8 cellular contexts compared by ENCODE assay signal in the genomic region with DNA sequence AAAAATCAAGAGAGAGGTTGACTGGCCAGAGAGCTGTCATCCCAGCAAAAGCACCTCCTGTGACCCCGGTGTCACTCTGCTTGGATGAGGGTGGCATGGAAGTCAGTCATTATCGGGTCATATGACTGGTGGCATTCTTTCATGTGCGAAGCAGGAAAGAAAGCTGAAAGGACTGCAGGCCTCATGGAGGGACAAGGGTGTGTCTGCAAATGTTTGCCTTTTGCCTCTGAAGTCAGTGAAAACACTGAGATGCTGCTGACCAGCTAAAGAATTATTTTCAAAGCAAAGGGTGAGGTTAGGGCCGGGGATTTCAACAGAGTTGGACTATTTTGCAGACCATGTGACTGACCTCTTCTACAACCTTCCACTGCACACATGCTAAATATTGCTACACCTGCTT.
A peak's percentile ranks its signal among the peaks of the same experiment; 100 is the strongest.
DNase-seq lines count a peak whose midpoint lies in the region; ATAC-seq and TF ChIP-seq lines count a peak whose summit lies in the region.

No MANE protein-coding gene starts in this region.

- no peak overlapping the region for H2BK5ac ChIP-seq in mesendoderm (ENCODE audit: low read length)

- no peak overlapping the region for H4K5ac ChIP-seq in mesendoderm (ENCODE audit: low read length)

- ATAC-seq in HG03097 (IDR thresholded peaks at IDR 0.05; ENCODE audit: low FRiP score, unreplicated experiment) (no peak), HG02588 (IDR thresholded peaks at IDR 0.05; ENCODE audit: unreplicated experiment) (no peak), HG02798 (IDR thresholded peaks at IDR 0.05; ENCODE audit: poor library complexity, unreplicated experiment) (no peak), GM19324 (IDR thresholded peaks at IDR 0.05; ENCODE audit: low FRiP score, unreplicated experiment) (no peak)

- intact Hi-C loops in colonic mucosa (cut with DNase I): no loop called here

- H2AK5ac ChIP-seq in mesendoderm (ENCODE audit: low read length): no peak overlapping the region

- TF ChIP-seq CTCF in colonic mucosa (IDR thresholded peaks at IDR 0.05): no peak

- no peak overlapping the region for H2BK120ac ChIP-seq in mesendoderm (ENCODE audit: low read depth, low read length)

- no peak overlapping the region for H3K9ac ChIP-seq in colonic mucosa (ENCODE audit: low read depth in 2 of 2, low read length in 2 of 2)
- H3K9ac ChIP-seq in mesendoderm (ENCODE audit: low read length): no peak overlapping the region

- H3K56ac ChIP-seq in mesendoderm (ENCODE audit: low read length): no peak overlapping the region

- H2BK15ac ChIP-seq in mesendoderm (replicated peaks; ENCODE audit: low read depth): peak overlapping the region; percentile 4

- DNase-seq in AG20443 (ENCODE audit: low spot score): peak; percentile 15
- peak; percentile 44 for DNase-seq in colonic mucosa
- DNase-seq in mesendoderm: no peak

- H3K36me3 ChIP-seq in colonic mucosa: no peaks in the 10 kb centered on the region
- H3K36me3 ChIP-seq in mesendoderm (ENCODE audit: control insufficient read depth, insufficient read depth, low read length): no peaks in the 10 kb centered on the region

- H3K27me3 ChIP-seq in colonic mucosa (no peaks in the 10 kb centered on the region), mesendoderm (ENCODE audit: insufficient read depth, low read length, poor library complexity) (no peaks in the 10 kb centered on the region)

- no peaks in the 10 kb centered on the region for H3K9me3 ChIP-seq in colonic mucosa

- peak overlapping the region; percentile 53 for H3K18ac ChIP-seq in mesendoderm (ENCODE audit: low read length)

- H3K27ac ChIP-seq in colonic mucosa (no peak overlapping the region), mesendoderm (ENCODE audit: low read depth, low read length) (no peak overlapping the region)

- no peaks in the 10 kb centered on the region for H3K79me1 ChIP-seq in mesendoderm (ENCODE audit: low read length)

- H3K4me3 ChIP-seq in colonic mucosa (no peak overlapping the region), mesendoderm (ENCODE audit: low read length) (no peak overlapping the region)

- H3K4me2 ChIP-seq in mesendoderm (ENCODE audit: low read length): no peak overlapping the region

- no peak for TF ChIP-seq EP300 in Ishikawa (IDR thresholded peaks at IDR 0.05; ENCODE audit: borderline replicate concordance)

- H3K4me1 ChIP-seq in colonic mucosa (no peaks in the 10 kb centered on the region), mesendoderm (ENCODE audit: control insufficient read depth, low read depth, low read length) (peaks cover 24% of the 10 kb centered on the region)

- H3K4ac ChIP-seq in mesendoderm (ENCODE audit: low read depth, low read length): peak overlapping the region; percentile 24

- no peaks in the 10 kb centered on the region for H3K79me2 ChIP-seq in mesendoderm (ENCODE audit: control insufficient read depth, insufficient read depth, low read length)

- no peak overlapping the region for H4K8ac ChIP-seq in mesendoderm (ENCODE audit: low read depth, low read length)

- no CpG with 5 or more reads among the region's 4 CpGs for WGBS in mesendoderm (ENCODE audit: extremely low coverage, insufficient coverage, low lambda C conversion rate)

- H3K23ac ChIP-seq in mesendoderm (ENCODE audit: low read length): no peak overlapping the region

- no peak for TF ChIP-seq RAD21 in Ishikawa (IDR thresholded peaks at IDR 0.05; ENCODE audit: low read depth)

TF ChIP-seq in Ishikawa, 13 proteins besides CTCF, POLR2A, EP300 and RAD21:
- TF ChIP-seq, protein P1, sequence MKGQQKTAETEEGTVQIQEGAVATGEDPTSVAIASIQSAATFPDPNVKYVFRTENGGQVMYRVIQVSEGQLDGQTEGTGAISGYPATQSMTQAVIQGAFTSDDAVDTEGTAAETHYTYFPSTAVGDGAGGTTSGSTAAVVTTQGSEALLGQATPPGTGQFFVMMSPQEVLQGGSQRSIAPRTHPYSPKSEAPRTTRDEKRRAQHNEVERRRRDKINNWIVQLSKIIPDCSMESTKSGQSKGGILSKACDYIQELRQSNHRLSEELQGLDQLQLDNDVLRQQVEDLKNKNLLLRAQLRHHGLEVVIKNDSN (IDR thresholded peaks at IDR 0.05): peak; percentile 38
- TF ChIP-seq CEBPB (IDR thresholded peaks at IDR 0.05) (no peak), CREB1 (IDR thresholded peaks at IDR 0.05; ENCODE audit: low read depth) (no peak), TAF1 (IDR thresholded peaks at IDR 0.05; ENCODE audit: low read depth) (no peak), TEAD4 (IDR thresholded peaks at IDR 0.05) (no peak)
- TF ChIP-seq, protein P2, sequence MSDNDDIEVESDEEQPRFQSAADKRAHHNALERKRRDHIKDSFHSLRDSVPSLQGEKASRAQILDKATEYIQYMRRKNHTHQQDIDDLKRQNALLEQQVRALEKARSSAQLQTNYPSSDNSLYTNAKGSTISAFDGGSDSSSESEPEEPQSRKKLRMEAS (IDR thresholded peaks at IDR 0.05): no peak
